In genomic region chr22:19742160-19743066, GRCh38 we compare ENCODE assay signal across 1 cellular context.
TF ChIP-seq lines count a peak whose summit lies in the region.

No MANE protein-coding gene starts in this region.

TF ChIP-seq in H1, 55 proteins besides CTCF, POLR2A, EP300 and RAD21:
- TF ChIP-seq KDM1A (IDR thresholded peaks at IDR 0.05; ENCODE audit: borderline replicate concordance, low read length) (no peak), EGR1 (IDR thresholded peaks at IDR 0.05; ENCODE audit: borderline replicate concordance, low read depth, low read length) (no peak), USF2 (IDR thresholded peaks at IDR 0.05; ENCODE audit: low read length) (no peak), KDM4A (IDR thresholded peaks at IDR 0.05; ENCODE audit: low read depth, low read length, severe bottlenecking) (no peak), FOSL1 (IDR thresholded peaks at IDR 0.05; ENCODE audit: insufficient read depth, low read depth, low read length) (no peak), ATF3 (IDR thresholded peaks at IDR 0.05; ENCODE audit: insufficient read depth, low read depth, low read length) (no peak), SUZ12 (IDR thresholded peaks at IDR 0.05; ENCODE audit: low read length) (no peak), MAX (IDR thresholded peaks at IDR 0.05) (no peak), CTBP2 (IDR thresholded peaks at IDR 0.05; ENCODE audit: borderline replicate concordance, insufficient read depth, insufficient read length, low read length) (no peak)
